Comparison of ENCODE assay signal across 8 cellular contexts in genomic region chr1:99850458-99850974, GRCh38. TPM values are rescaled to one million over a fixed set of nuclear protein-coding genes. Genes with fewer than 3 reads are reported as not detected.
DNase-seq lines count a peak whose midpoint lies in the region; ATAC-seq and TF ChIP-seq lines count a peak whose summit lies in the region.

No MANE protein-coding gene starts in this region.

- intact Hi-C loops in activated CD4-positive, alpha-beta T cell treated with anti-CD3 and anti-CD28 coated beads, Interleukin-2, amount 10 ng/mL, durations not matched to agents 24 days and 14 days (cut with micrococcal nuclease) = loop anchor here (1.0 to 2.0 kb wide), 5 partner anchors 42 to 1046 kb away; partner anchors contain the start of genes SASS6, SLC30A7 and TRMT13
- intact Hi-C loops in activated T-helper 1 cell treated with anti-CD3 and anti-CD28 coated beads, Interleukin-12 subunit alpha, Interleukin-12 subunit beta, Interleukin-2, Interleukin-4 antibody, amounts not matched to agents 30 ng/mL and 10 ng/mL and 1 ng/mL, durations not matched to agents 14 hours and 24 hours and 36 hours (cut with micrococcal nuclease) = loop anchor here (1.0 to 10.0 kb wide), 5 partner anchors 42 to 394 kb away; partner anchors contain the start of genes DBT, SLC35A3 and TRMT13

- H3K4me3 ChIP-seq in hepatocyte (peak overlapping the region; percentile 43), skeletal muscle tissue (ENCODE audit: low read length in 3 of 3) (peak overlapping the region; percentile 79 to 93 (median 91))

- peak overlapping the region; percentile 85 for H3K4me2 ChIP-seq in hepatocyte

- H3K27me3 ChIP-seq in hepatocyte (no peaks in the 10 kb centered on the region), skeletal muscle tissue (ENCODE audit: control insufficient read depth in 3 of 3, insufficient read depth in 3 of 3, low read length in 3 of 3) (no peaks in the 10 kb centered on the region)

- H2AFZ ChIP-seq in hepatocyte = peak overlapping the region; percentile 96

- no peaks in the 10 kb centered on the region for H3K36me3 ChIP-seq in hepatocyte (replicated peaks; ENCODE audit: insufficient read depth, low read depth)
- peaks cover 0 to 5% (median 4%) of the 10 kb centered on the region in 3 donors for H3K36me3 ChIP-seq in skeletal muscle tissue (ENCODE audit: control insufficient read depth in 3 of 3, insufficient read depth in 3 of 3, low read length in 3 of 3)

- no peaks in the 10 kb centered on the region for H3K9me2 ChIP-seq in hepatocyte (replicated peaks; ENCODE audit: insufficient read depth)

- H3K27me3 Mint-ChIP-seq in activated CD4-positive, alpha-beta T cell treated with anti-CD3 and anti-CD28 coated beads, Interleukin-2, amount 10 ng/mL, durations not matched to agents 24 days and 14 days = peaks cover 5% of the 10 kb centered on the region
- H3K27me3 Mint-ChIP-seq in activated T-helper 1 cell treated with anti-CD3 and anti-CD28 coated beads, Interleukin-12 subunit alpha, Interleukin-12 subunit beta, Interleukin-2, Interleukin-4 antibody, amounts not matched to agents 30 ng/mL and 10 ng/mL and 1 ng/mL, durations not matched to agents 14 hours and 24 hours and 36 hours (ENCODE audit: insufficient read depth) = peaks cover 6% of the 10 kb centered on the region

- H3K27ac ChIP-seq in hepatocyte (peak overlapping the region; percentile 89), skeletal muscle tissue (ENCODE audit: low read depth, low read length) (peak overlapping the region; percentile 90)

- H3K9me3 ChIP-seq in hepatocyte (ENCODE audit: low read depth) (no peaks in the 10 kb centered on the region), skeletal muscle tissue (ENCODE audit: control insufficient read depth in 3 of 3, low read length in 3 of 3) (no peaks in the 10 kb centered on the region)

- peak overlapping the region; percentile 90 to 91 (median 91) for H3K9ac ChIP-seq in skeletal muscle tissue (ENCODE audit: low read depth in 1 of 3, low read length in 3 of 3)

- 6% methylated on average over 11 of the region's 11 CpGs for WGBS in hepatocyte (ENCODE audit: low lambda C conversion rate, missing lambda C conversion rate)

- no peak for DNase-seq in activated CD4-positive, alpha-beta T cell treated with anti-CD3 and anti-CD28 coated beads, Interleukin-2, amount 10 ng/mL, durations not matched to agents 24 days and 14 days
- no peak for DNase-seq in activated CD4-positive, alpha-beta T cell treated with anti-CD3 and anti-CD28 coated beads for 1 hour
- no peak for DNase-seq in activated T-helper 1 cell treated with anti-CD3 and anti-CD28 coated beads, Interleukin-12 subunit alpha, Interleukin-12 subunit beta, Interleukin-2, Interleukin-4 antibody, amounts not matched to agents 30 ng/mL and 10 ng/mL and 1 ng/mL, durations not matched to agents 14 hours and 24 hours and 36 hours (ENCODE audit: low spot score)
- DNase-seq in hepatocyte (ENCODE audit: low spot score) = no peak
- no peak for DNase-seq in dedifferentiated amniotic fluid mesenchymal stem cell (ENCODE audit: extremely low spot score)
- DNase-seq in CD1c-positive myeloid dendritic cell (ENCODE audit: extremely low spot score) = no peak

- peak; percentile 9 for ATAC-seq in HG03196 (IDR thresholded peaks at IDR 0.05; ENCODE audit: unreplicated experiment)

- no peaks in the 10 kb centered on the region for H4K20me1 ChIP-seq in hepatocyte (ENCODE audit: insufficient read depth, poor library complexity, severe bottlenecking)

- H3K4me1 Mint-ChIP-seq in activated CD4-positive, alpha-beta T cell treated with anti-CD3 and anti-CD28 coated beads, Interleukin-2, amount 10 ng/mL, durations not matched to agents 24 days and 14 days = peaks cover 15% of the 10 kb centered on the region
- peaks cover 17% of the 10 kb centered on the region for H3K4me1 Mint-ChIP-seq in activated T-helper 1 cell treated with anti-CD3 and anti-CD28 coated beads, Interleukin-12 subunit alpha, Interleukin-12 subunit beta, Interleukin-2, Interleukin-4 antibody, amounts not matched to agents 30 ng/mL and 10 ng/mL and 1 ng/mL, durations not matched to agents 14 hours and 24 hours and 36 hours (ENCODE audit: low read depth)

- H3K4me3 Mint-ChIP-seq in activated CD4-positive, alpha-beta T cell treated with anti-CD3 and anti-CD28 coated beads, Interleukin-2, amount 10 ng/mL, durations not matched to agents 24 days and 14 days = peak overlapping the region; percentile 97
- peak overlapping the region; percentile 92 for H3K4me3 Mint-ChIP-seq in activated T-helper 1 cell treated with anti-CD3 and anti-CD28 coated beads, Interleukin-12 subunit alpha, Interleukin-12 subunit beta, Interleukin-2, Interleukin-4 antibody, amounts not matched to agents 30 ng/mL and 10 ng/mL and 1 ng/mL, durations not matched to agents 14 hours and 24 hours and 36 hours

- peaks cover 11% of the 10 kb centered on the region for H3K36me3 Mint-ChIP-seq in activated CD4-positive, alpha-beta T cell treated with anti-CD3 and anti-CD28 coated beads, Interleukin-2, amount 10 ng/mL, durations not matched to agents 24 days and 14 days (ENCODE audit: low read depth)
- H3K36me3 Mint-ChIP-seq in activated T-helper 1 cell treated with anti-CD3 and anti-CD28 coated beads, Interleukin-12 subunit alpha, Interleukin-12 subunit beta, Interleukin-2, Interleukin-4 antibody, amounts not matched to agents 30 ng/mL and 10 ng/mL and 1 ng/mL, durations not matched to agents 14 hours and 24 hours and 36 hours (ENCODE audit: low read depth) = peaks cover 7% of the 10 kb centered on the region

- no peak for TF ChIP-seq CTCF in hepatocyte (IDR thresholded peaks at IDR 0.05; ENCODE audit: poor library complexity)

- peaks cover 5% of the 10 kb centered on the region for H3K4me1 ChIP-seq in hepatocyte (ENCODE audit: insufficient read depth)
- peaks cover 13 to 31% (median 24%) of the 10 kb centered on the region in 3 donors for H3K4me1 ChIP-seq in skeletal muscle tissue (ENCODE audit: control insufficient read depth in 3 of 3, insufficient read depth in 3 of 3, low read length in 3 of 3)

- peak overlapping the region; percentile 90 for H3K27ac Mint-ChIP-seq in activated CD4-positive, alpha-beta T cell treated with anti-CD3 and anti-CD28 coated beads, Interleukin-2, amount 10 ng/mL, durations not matched to agents 24 days and 14 days
- peak overlapping the region; percentile 82 for H3K27ac Mint-ChIP-seq in activated T-helper 1 cell treated with anti-CD3 and anti-CD28 coated beads, Interleukin-12 subunit alpha, Interleukin-12 subunit beta, Interleukin-2, Interleukin-4 antibody, amounts not matched to agents 30 ng/mL and 10 ng/mL and 1 ng/mL, durations not matched to agents 14 hours and 24 hours and 36 hours

- peaks cover 29% of the 10 kb centered on the region for H3K79me2 ChIP-seq in hepatocyte

- H3K9me3 Mint-ChIP-seq in activated CD4-positive, alpha-beta T cell treated with anti-CD3 and anti-CD28 coated beads, Interleukin-2, amount 10 ng/mL, durations not matched to agents 24 days and 14 days = no peaks in the 10 kb centered on the region
- no peaks in the 10 kb centered on the region for H3K9me3 Mint-ChIP-seq in activated T-helper 1 cell treated with anti-CD3 and anti-CD28 coated beads, Interleukin-12 subunit alpha, Interleukin-12 subunit beta, Interleukin-2, Interleukin-4 antibody, amounts not matched to agents 30 ng/mL and 10 ng/mL and 1 ng/mL, durations not matched to agents 14 hours and 24 hours and 36 hours

RNA-seq across cellular contexts. Expression of gene AGL, which starts 0.4 kb away (rescaled TPM):
- 12.9 and 13.7 TPM in 2 replicates for total RNA-seq in activated CD4-positive, alpha-beta T cell treated with anti-CD3 and anti-CD28 coated beads, Interleukin-2, amount 10 ng/mL, durations not matched to agents 24 days and 14 days
- 10.7 and 10.8 TPM in 2 replicates for total RNA-seq in activated T-helper 1 cell treated with anti-CD3 and anti-CD28 coated beads, Interleukin-12 subunit alpha, Interleukin-12 subunit beta, Interleukin-2, Interleukin-4 antibody, amounts not matched to agents 30 ng/mL and 10 ng/mL and 1 ng/mL, durations not matched to agents 14 hours and 24 hours and 36 hours
- total RNA-seq in hepatocyte = 30.3 and 34.2 TPM in 2 replicates
- polyA plus RNA-seq in hepatocyte = 9.2 and 9.3 TPM in 2 replicates
- 156 TPM for total RNA-seq in skeletal muscle tissue
